ENCODE assay signal across 12 cellular contexts in the genomic region with DNA sequence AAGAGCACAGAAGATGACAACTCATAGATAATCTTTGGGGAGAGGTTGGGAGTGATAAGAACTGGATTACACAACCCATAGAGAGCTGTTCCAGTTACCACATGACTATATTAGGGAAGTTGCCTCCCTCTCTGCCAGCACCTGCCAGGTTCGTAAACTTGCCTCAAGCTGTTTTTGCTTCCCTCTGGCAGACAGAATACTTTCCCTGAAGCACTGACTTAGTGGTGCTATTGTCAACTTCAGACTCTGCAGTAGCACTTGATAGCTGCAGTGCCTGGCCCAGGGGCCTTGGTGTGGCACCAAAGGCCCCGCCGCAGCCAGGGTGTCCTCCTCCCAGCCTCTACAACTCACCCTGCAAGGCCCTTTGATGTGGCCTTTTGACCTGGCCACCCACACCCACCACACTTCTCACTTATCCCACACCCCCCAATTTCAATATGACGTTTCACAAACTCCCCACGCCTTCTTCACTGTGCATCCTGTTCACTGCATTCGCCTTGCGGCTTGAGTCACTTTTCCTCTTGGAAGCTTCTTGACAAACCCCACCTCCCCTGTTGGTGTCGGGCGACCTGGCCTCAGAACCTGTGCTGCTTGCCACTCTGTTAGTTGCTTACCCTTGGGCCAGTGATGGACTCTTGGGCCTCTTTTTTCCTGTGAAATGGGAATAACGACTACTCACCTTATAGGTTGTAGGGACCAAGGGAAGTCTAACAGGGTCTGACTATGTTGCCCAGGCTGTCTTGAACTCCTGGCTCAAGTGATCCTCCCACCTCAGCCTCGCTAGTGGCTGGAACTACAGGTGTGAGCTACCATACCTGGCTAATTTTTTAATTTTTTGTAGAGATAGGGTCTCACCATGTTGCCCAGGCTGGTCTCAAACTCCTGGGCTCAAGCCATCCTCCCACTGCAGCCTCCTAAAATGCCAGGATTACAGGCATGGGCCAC. TPM values are rescaled to one million over a fixed set of nuclear protein-coding genes. Genes with fewer than 3 reads are reported as not detected.
DNase-seq lines count a peak whose midpoint lies in the region; ATAC-seq and TF ChIP-seq lines count a peak whose summit lies in the region.
"Had no signal": no experiment of that assay in that cellular context is flagged by ENCODE, and none has a peak within 500 bp of the region (broad histone marks: within the 10 kb centered on the region; RNA-seq: fewer than 3 reads in every experiment).

No MANE protein-coding gene starts in this region.

- H3K9me3 ChIP-seq in HUES48 (ENCODE audit: control insufficient read depth, insufficient read depth, low read length) (no peaks in the 10 kb centered on the region), tibial nerve (no peaks in the 10 kb centered on the region), esophagus squamous epithelium (no peaks in the 10 kb centered on the region)
- H3K9me3 ChIP-seq: HAP-1, ovary had no signal

- H3K4me3 Mint-ChIP-seq in natural killer cell treated with Interleukin-12 subunit alpha and Interleukin-12 subunit beta and Interleukin-15 and Interleukin-18, amount 100 ng/mL, for 72 hours, result peak overlapping the region; percentile 27
- H3K4me3 Mint-ChIP-seq: activated naive CD4-positive, alpha-beta T cell treated with anti-CD3 and anti-CD28 coated beads, Interleukin-2, amount 50 U/mL, for 24 hours had no signal

- peak; percentile 44 for DNase-seq in NCI-H2107 (lab: John Stamatoyannopoulos, UW)
- DNase-seq in amniotic epithelial cell (ENCODE audit: low read depth), result peak; percentile 72
- peak; percentile 70 for DNase-seq in natural killer cell treated with Interleukin-12 subunit alpha and Interleukin-12 subunit beta and Interleukin-15 and Interleukin-18, amount 100 ng/mL, for 72 hours (ENCODE audit: low spot score)
- DNase-seq in GM10266 (ENCODE audit: extremely low spot score), result no peak
- DNase-seq in tibial nerve (ENCODE audit: low spot score in 2 of 2), result no peak
- DNase-seq in esophagus squamous epithelium (lab: John Stamatoyannopoulos, UW), result no peak
- no peak for DNase-seq in activated CD4-positive, alpha-beta T cell treated with anti-CD3 and anti-CD28 coated beads, Interleukin-2, amount 50 U/mL, for 1 hour
- DNase-seq: NCI-H82 had no signal

- no peaks in the 10 kb centered on the region for H3K27me3 ChIP-seq in HUES48 (ENCODE audit: control insufficient read depth, insufficient read depth, low read length)
- peaks cover 0 to 17% of the 10 kb centered on the region in 2 donors for H3K27me3 ChIP-seq in tibial nerve
- peaks cover 0 to 41% (median 0%) of the 10 kb centered on the region in 4 donors for H3K27me3 ChIP-seq in esophagus squamous epithelium
- H3K27me3 ChIP-seq: ovary had no signal

- H3K27ac ChIP-seq in HUES48 (ENCODE audit: low read depth, low read length) (peak overlapping the region; percentile 98), tibial nerve (no peak overlapping the region), esophagus squamous epithelium (no peak overlapping the region)
- H3K27ac ChIP-seq: ovary had no signal

- no peaks in the 10 kb centered on the region for H3K36me3 Mint-ChIP-seq in natural killer cell treated with Interleukin-12 subunit alpha and Interleukin-12 subunit beta and Interleukin-15 and Interleukin-18, amount 100 ng/mL, for 72 hours
- H3K36me3 Mint-ChIP-seq: activated naive CD4-positive, alpha-beta T cell treated with anti-CD3 and anti-CD28 coated beads, Interleukin-2, amount 50 U/mL, for 24 hours had no signal

- intact Hi-C loops in esophagus squamous epithelium (cut with DNase I), result no loop called here

- WGBS in tibial nerve, 2 donors, result 88 to 92% methylated on average over 11 of the region's 11 CpGs
- 71 to 77% methylated on average over 11 of the region's 11 CpGs for WGBS in esophagus squamous epithelium, 2 donors

- TF ChIP-seq CTCF in GM10266 (IDR thresholded peaks at IDR 0.05; ENCODE audit: control insufficient read depth, insufficient read depth, low read depth, missing control alignments) (no peak), tibial nerve (IDR thresholded peaks at IDR 0.05) (no peak), esophagus squamous epithelium (IDR thresholded peaks at IDR 0.05) (no peak)

- H3K4me1 ChIP-seq in HUES48 (ENCODE audit: control insufficient read depth, insufficient read depth, low read length) (peaks cover 59% of the 10 kb centered on the region), tibial nerve (peaks cover 0 to 23% (median 3%) of the 10 kb centered on the region in 4 donors), esophagus squamous epithelium (no peaks in the 10 kb centered on the region)

- H3K4me3 ChIP-seq in HUES48 (ENCODE audit: low read depth, low read length), result no peak overlapping the region
- H3K4me3 ChIP-seq in tibial nerve, result no peak overlapping the region
- H3K4me3 ChIP-seq in esophagus squamous epithelium, result no peak overlapping the region
- H3K4me3 ChIP-seq: HAP-1, ovary had no signal

- H3K4me1 Mint-ChIP-seq in natural killer cell treated with Interleukin-12 subunit alpha and Interleukin-12 subunit beta and Interleukin-15 and Interleukin-18, amount 100 ng/mL, for 72 hours (ENCODE audit: low read depth in 2 of 2), result peaks cover 14 to 15% of the 10 kb centered on the region in 2 donors
- H3K4me1 Mint-ChIP-seq: activated naive CD4-positive, alpha-beta T cell treated with anti-CD3 and anti-CD28 coated beads, Interleukin-2, amount 50 U/mL, for 24 hours had no signal

- H3K9me3 Mint-ChIP-seq in natural killer cell treated with Interleukin-12 subunit alpha and Interleukin-12 subunit beta and Interleukin-15 and Interleukin-18, amount 100 ng/mL, for 72 hours, result no peaks in the 10 kb centered on the region
- H3K9me3 Mint-ChIP-seq: activated naive CD4-positive, alpha-beta T cell treated with anti-CD3 and anti-CD28 coated beads, Interleukin-2, amount 50 U/mL, for 24 hours had no signal

- no peak for TF ChIP-seq POLR2A in tibial nerve (IDR thresholded peaks at IDR 0.05)
- no peak for TF ChIP-seq POLR2A in esophagus squamous epithelium (IDR thresholded peaks at IDR 0.05)

- H3K9ac ChIP-seq in HUES48 (ENCODE audit: low read depth, low read length), result peak overlapping the region; percentile 52

- peak; percentile 72 to 83 for ATAC-seq in natural killer cell treated with Interleukin-12 subunit alpha and Interleukin-12 subunit beta and Interleukin-15 and Interleukin-18, amount 100 ng/mL, for 72 hours

- H3K27me3 Mint-ChIP-seq in natural killer cell treated with Interleukin-12 subunit alpha and Interleukin-12 subunit beta and Interleukin-15 and Interleukin-18, amount 100 ng/mL, for 72 hours, result peaks cover 30 to 37% of the 10 kb centered on the region in 2 donors

- no peak for TF ChIP-seq EP300 in tibial nerve (IDR thresholded peaks at IDR 0.05)

- no peak overlapping the region for H3K27ac Mint-ChIP-seq in natural killer cell treated with Interleukin-12 subunit alpha and Interleukin-12 subunit beta and Interleukin-15 and Interleukin-18, amount 100 ng/mL, for 72 hours
- H3K27ac Mint-ChIP-seq: activated naive CD4-positive, alpha-beta T cell treated with anti-CD3 and anti-CD28 coated beads, Interleukin-2, amount 50 U/mL, for 24 hours had no signal

- no peaks in the 10 kb centered on the region for H3K36me3 ChIP-seq in HUES48 (ENCODE audit: control insufficient read depth, insufficient read depth, low read length)
- H3K36me3 ChIP-seq in tibial nerve, result no peaks in the 10 kb centered on the region
- H3K36me3 ChIP-seq in esophagus squamous epithelium, result no peaks in the 10 kb centered on the region
- H3K36me3 ChIP-seq: HAP-1, ovary had no signal

RNA-seq across cellular contexts. Expression of a gene that starts 50.2 kb away (rescaled TPM):
- 1 to 10 TPM; 1.3 to 1.6 TPM for total RNA-seq in natural killer cell treated with Interleukin-12 subunit alpha and Interleukin-12 subunit beta and Interleukin-15 and Interleukin-18, amount 100 ng/mL, for 72 hours
- 10 to 100 TPM; 12.1 to 40.8 (median 34.3) TPM for total RNA-seq in tibial nerve
- total RNA-seq in esophagus squamous epithelium, result 10 to 100 TPM in 1 of 4 donors, 1 to 10 TPM in 3; 5.0 to 22.3 (median 7.6) TPM

Comparison
In these comparisons a context has a peak if more than half of its experiments do, and no peak if none do; other contexts are left out.
1. DNase-seq: peak in NCI-H2107 (single experiment), amniotic epithelial cell (single experiment) and natural killer cell treated with Interleukin-12 subunit alpha and Interleukin-12 subunit beta and Interleukin-15 and Interleukin-18, amount 100 ng/mL, for 72 hours (single experiment); none in GM10266 (single experiment), tibial nerve (0 of 2), esophagus squamous epithelium (single experiment) and activated CD4-positive, alpha-beta T cell treated with anti-CD3 and anti-CD28 coated beads, Interleukin-2, amount 50 U/mL, for 1 hour (single experiment).